12 cellular contexts compared by ENCODE assay signal in the genomic region with DNA sequence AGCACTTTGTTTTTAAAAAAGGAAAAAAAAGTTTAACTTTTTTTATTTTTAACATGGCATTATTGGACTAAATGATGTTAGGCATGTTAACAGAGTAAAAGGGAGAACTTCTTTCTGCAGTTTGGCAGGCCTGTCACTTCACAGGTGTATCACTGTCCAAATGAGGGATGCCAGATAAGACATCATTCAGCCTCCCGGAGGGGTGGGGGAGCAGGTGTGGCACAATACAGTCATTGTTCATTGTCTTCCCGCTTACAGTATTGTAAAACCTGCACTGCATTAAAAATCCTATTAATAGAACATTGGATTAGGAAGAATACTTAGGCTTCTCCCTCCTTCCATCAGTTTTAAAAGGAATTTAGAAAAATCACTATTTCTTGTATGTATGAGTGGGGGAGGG.
DNase-seq lines count a peak whose midpoint lies in the region; FAIRE-seq and TF ChIP-seq lines count a peak whose summit lies in the region.
"Had no signal": no experiment of that assay in that cellular context is flagged by ENCODE, and none has a peak within 500 bp of the region (broad histone marks: within the 10 kb centered on the region; RNA-seq: fewer than 3 reads in every experiment).

No MANE protein-coding gene starts in this region.

- H3K4me3 Mint-ChIP-seq in endodermal cell, result no peak overlapping the region
- H3K4me3 Mint-ChIP-seq: activated T-helper 17 cell treated with anti-CD3 and anti-CD28 coated beads, Interleukin-2, amount 50 U/mL, for 72 hours; naive B cell; T-cell had no signal

- intact Hi-C loops in colonic mucosa (cut with DNase I), result no loop called here

- no peaks in the 10 kb centered on the region for H3K36me3 Mint-ChIP-seq in endodermal cell (ENCODE audit: low read depth)
- H3K36me3 Mint-ChIP-seq: naive B cell, T-cell had no signal

- FAIRE-seq in small intestine (lab: Jason Lieb, UNC), result no peak
- FAIRE-seq: bronchial epithelial cell had no signal

- no peaks in the 10 kb centered on the region for H3K27me3 ChIP-seq in colonic mucosa
- H3K27me3 ChIP-seq in small intestine (ENCODE audit: control insufficient read depth in 2 of 2, insufficient read depth in 2 of 2, low read length in 2 of 2), result no peaks in the 10 kb centered on the region
- H3K27me3 ChIP-seq in endodermal cell (ENCODE audit: control insufficient read depth, insufficient read depth, low read length, poor library complexity, severe bottlenecking), result no peaks in the 10 kb centered on the region

- H3K9me3 ChIP-seq in colonic mucosa, result no peaks in the 10 kb centered on the region
- no peaks in the 10 kb centered on the region for H3K9me3 ChIP-seq in small intestine (ENCODE audit: control insufficient read depth, low read depth)
- no peaks in the 10 kb centered on the region for H3K9me3 ChIP-seq in endodermal cell (ENCODE audit: control insufficient read depth, low read length)

- H3K27ac ChIP-seq in colonic mucosa (no peak overlapping the region), small intestine (ENCODE audit: low read depth in 1 of 2, low read length in 1 of 2) (no peak overlapping the region), endodermal cell (ENCODE audit: low read depth, low read length) (no peak overlapping the region)

- H3K36me3 ChIP-seq in colonic mucosa, result no peaks in the 10 kb centered on the region
- no peaks in the 10 kb centered on the region for H3K36me3 ChIP-seq in small intestine (ENCODE audit: control insufficient read depth in 2 of 2, insufficient read depth in 2 of 2, low read length in 2 of 2)
- no peaks in the 10 kb centered on the region for H3K36me3 ChIP-seq in endodermal cell (ENCODE audit: control insufficient read depth, insufficient read depth, low read length)

- 11 to 52% (median 39%) methylated on average over 2 of the region's 2 CpGs for WGBS in small intestine, 3 donors
- WGBS in endodermal cell (ENCODE audit: insufficient coverage in 1 of 2, insufficient read length in 1 of 2), 2 experiments, result 83 to 94% methylated on average over 1 to 2 of the region's 2 CpGs

- no peaks in the 10 kb centered on the region for H3K4me1 ChIP-seq in colonic mucosa
- peaks cover 7% of the 10 kb centered on the region in 2 donors for H3K4me1 ChIP-seq in small intestine (ENCODE audit: control insufficient read depth in 2 of 2, insufficient read depth in 1 of 2, low read depth in 1 of 2, low read length in 1 of 2)
- H3K4me1 ChIP-seq in endodermal cell (ENCODE audit: control insufficient read depth, insufficient read depth, low read length), result peaks cover 12% of the 10 kb centered on the region

- peak; percentile 63 for DNase-seq in HT-29 (ENCODE audit: low spot score)
- DNase-seq in NCI-H748 (lab: John Stamatoyannopoulos, UW; ENCODE audit: unreplicated experiment), result peak; percentile 93
- peak; percentile 70 for DNase-seq in colonic mucosa
- peak; percentile 48 for DNase-seq in small intestine
- no peak for DNase-seq in activated CD4-positive, alpha-beta T cell treated with anti-CD3 and anti-CD28 coated beads, Interleukin-2, amount 50 U/mL, for 48 hours
- no peak for DNase-seq in SK-N-DZ (ENCODE audit: low spot score)
- no peak for DNase-seq in NOMO-1 treated with DMSO at 0.1 percent for 48 hours (lab: John Stamatoyannopoulos, UW; ENCODE audit: unreplicated experiment)
- DNase-seq in endodermal cell, result no peak
- DNase-seq: naive B cell, T-cell had no signal

- peaks cover 24% of the 10 kb centered on the region for H3K4me1 Mint-ChIP-seq in endodermal cell

- no peak overlapping the region for H3K27ac Mint-ChIP-seq in endodermal cell
- H3K27ac Mint-ChIP-seq: activated T-helper 17 cell treated with anti-CD3 and anti-CD28 coated beads, Interleukin-2, amount 50 U/mL, for 72 hours; T-cell had no signal

- no peaks in the 10 kb centered on the region for H3K27me3 Mint-ChIP-seq in endodermal cell (ENCODE audit: insufficient read depth)
- H3K27me3 Mint-ChIP-seq: activated T-helper 17 cell treated with anti-CD3 and anti-CD28 coated beads, Interleukin-2, amount 50 U/mL, for 72 hours; T-cell had no signal

- H3K4me3 ChIP-seq in colonic mucosa (no peak overlapping the region), small intestine (ENCODE audit: low read depth in 1 of 2, low read length in 2 of 2) (no peak overlapping the region), endodermal cell (ENCODE audit: low read length) (no peak overlapping the region)

- no peaks in the 10 kb centered on the region for H3K9me3 Mint-ChIP-seq in endodermal cell
- H3K9me3 Mint-ChIP-seq: activated T-helper 17 cell treated with anti-CD3 and anti-CD28 coated beads, Interleukin-2, amount 50 U/mL, for 72 hours; naive B cell; T-cell had no signal

- H3K9ac ChIP-seq in colonic mucosa (ENCODE audit: low read depth in 2 of 2, low read length in 2 of 2) (no peak overlapping the region), endodermal cell (ENCODE audit: extremely low read depth, low read length, poor library complexity, severe bottlenecking) (no peak overlapping the region)

- TF ChIP-seq CTCF in colonic mucosa (IDR thresholded peaks at IDR 0.05) (no peak), endodermal cell (conservative IDR thresholded peaks at IDR 0.05) (no peak)

Comparison
In these comparisons a context has a peak if more than half of its experiments do, and no peak if none do; other contexts are left out.
1. DNase-seq: peak in HT-29 (single experiment), NCI-H748 (single experiment), colonic mucosa (single experiment) and small intestine (single experiment); none in activated CD4-positive, alpha-beta T cell treated with anti-CD3 and anti-CD28 coated beads, Interleukin-2, amount 50 U/mL, for 48 hours (0 of 2), SK-N-DZ (single experiment), NOMO-1 treated with DMSO at 0.1 percent for 48 hours (single experiment) and endodermal cell (single experiment).